ENCODE assay signal across 1 cellular context in genomic region chr1:178004926-178005391, GRCh38.
TF ChIP-seq lines count a peak whose summit lies in the region.

No MANE protein-coding gene starts in this region.

TF ChIP-seq in HCT116, 20 proteins besides CTCF, POLR2A, EP300 and RAD21 (continued from another document):
- TF ChIP-seq ATF3 (IDR thresholded peaks at IDR 0.05) (no peak), CEBPB (IDR thresholded peaks at IDR 0.05; ENCODE audit: low read depth) (0 out of 2 replicates have a peak, but pooled peaks have one; percentile 29)
